9 cellular contexts compared by ENCODE assay signal in the genomic region with DNA sequence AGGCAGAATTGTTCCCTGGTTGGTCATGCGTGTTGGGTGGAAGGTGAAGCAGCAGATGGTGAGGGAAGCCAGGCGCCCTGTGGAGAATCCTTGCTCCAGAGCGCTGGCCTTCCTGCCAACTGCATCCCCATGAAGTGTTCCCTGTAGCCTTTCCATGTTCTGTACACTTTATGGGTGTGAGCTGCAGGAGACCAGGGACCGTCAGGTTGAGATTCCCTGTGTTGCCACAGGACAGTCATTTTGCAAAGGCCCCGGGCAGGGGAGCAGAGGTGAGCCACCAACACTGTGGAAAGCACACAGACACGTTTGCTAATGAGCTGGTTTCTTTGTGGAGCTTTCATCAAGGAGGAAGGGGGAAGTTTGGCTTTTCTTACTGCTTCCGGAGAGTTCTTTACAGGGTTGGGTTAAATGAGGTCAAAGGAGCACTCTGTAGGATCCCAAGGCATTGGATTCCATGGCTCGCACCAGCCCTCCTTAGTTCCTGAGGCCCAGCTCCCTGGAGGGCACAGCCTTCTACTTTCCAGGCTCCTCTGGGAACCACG. TPM values are rescaled to one million over a fixed set of nuclear protein-coding genes. Genes with fewer than 3 reads are reported as not detected.
DNase-seq lines count a peak whose midpoint lies in the region; ATAC-seq lines count a peak whose summit lies in the region.
"Had no signal": no experiment of that assay in that cellular context is flagged by ENCODE, and none has a peak within 500 bp of the region (broad histone marks: within the 10 kb centered on the region; RNA-seq: fewer than 3 reads in every experiment).

No MANE protein-coding gene starts in this region.

- H3K27ac ChIP-seq in BLaER1 treated with 17β-estradiol and CSF1 and Interleukin-3, amounts not matched to agents 10 nM and 100 nM, result peak overlapping the region; percentile 81 to 97 (median 92)
- H3K27ac ChIP-seq in naive thymus-derived CD4-positive, alpha-beta T cell (ENCODE audit: low read depth, low read length), result peak overlapping the region; percentile 74
- H3K27ac ChIP-seq: WERI-Rb-1 had no signal

- peak overlapping the region; percentile 62 to 79 (median 73) for H3K9ac ChIP-seq in BLaER1 treated with 17β-estradiol and CSF1 and Interleukin-3, amounts not matched to agents 10 nM and 100 nM

- H3K4me3 Mint-ChIP-seq in effector memory CD8-positive, alpha-beta T cell, result peak overlapping the region; percentile 75 to 80
- peak overlapping the region; percentile 64 to 88 (median 78) for H3K4me3 Mint-ChIP-seq in naive thymus-derived CD4-positive, alpha-beta T cell

- no peak for ATAC-seq in effector memory CD8-positive, alpha-beta T cell (replicated peaks)
- peak; percentile 40 for ATAC-seq in naive thymus-derived CD4-positive, alpha-beta T cell
- no peak for ATAC-seq in GM21717 (IDR thresholded peaks at IDR 0.05; ENCODE audit: unreplicated experiment)
- no peak for ATAC-seq in HG03520 (IDR thresholded peaks at IDR 0.05; ENCODE audit: unreplicated experiment)
- ATAC-seq in HG02840 (IDR thresholded peaks at IDR 0.05; ENCODE audit: low FRiP score, unreplicated experiment), result no peak

- peak overlapping the region; percentile 90 to 99 (median 94) for H3K4me2 ChIP-seq in BLaER1 treated with 17β-estradiol and CSF1 and Interleukin-3, amounts not matched to agents 10 nM and 100 nM

- CTCF ChIA-PET in naive thymus-derived CD4-positive, alpha-beta T cell (lab: Charles Lee), result interaction anchor here (0.8 to 4.3 kb wide), 9 partner anchors 8 to 42 kb away, joined by 3 to 40 read pairs (median 5); no protein-coding TSS in a partner anchor

- H3K9me3 ChIP-seq in BLaER1 treated with 17β-estradiol and CSF1 and Interleukin-3, amounts not matched to agents 10 nM and 100 nM (replicated peaks in 1 of 11), result no peaks in the 10 kb centered on the region
- H3K9me3 ChIP-seq in naive thymus-derived CD4-positive, alpha-beta T cell (ENCODE audit: control insufficient read depth in 2 of 3, low read length in 3 of 3), result no peaks in the 10 kb centered on the region

- DNase-seq in NCI-H69 (lab: John Stamatoyannopoulos, UW) (peak; percentile 14), iPS-NIHi11 (ENCODE audit: low spot score) (no peak)
- no peak for DNase-seq in effector memory CD8-positive, alpha-beta T cell
- peak in 2 of 9 donors; percentile 41 to 54 for DNase-seq in naive thymus-derived CD4-positive, alpha-beta T cell
- DNase-seq: WERI-Rb-1 had no signal

- H4K20me1 ChIP-seq in BLaER1 treated with 17β-estradiol and CSF1 and Interleukin-3, amounts not matched to agents 10 nM and 100 nM, result peaks cover 17 to 56% (median 28%) of the 10 kb centered on the region in 11 experiments; a peak in 17 of 22 replicates

- H3K4me3 ChIP-seq in BLaER1 treated with 17β-estradiol and CSF1 and Interleukin-3, amounts not matched to agents 10 nM and 100 nM, result peak overlapping the region; percentile 14 to 62 (median 38); a peak in 16 of 20 replicates
- peak overlapping the region; percentile 29 for H3K4me3 ChIP-seq in naive thymus-derived CD4-positive, alpha-beta T cell (ENCODE audit: low read length)

- H3K36me3 Mint-ChIP-seq in effector memory CD8-positive, alpha-beta T cell (ENCODE audit: insufficient read depth), result peaks cover 63% of the 10 kb centered on the region
- H3K36me3 Mint-ChIP-seq in naive thymus-derived CD4-positive, alpha-beta T cell, result peaks cover 13 to 51% (median 27%) of the 10 kb centered on the region in 5 donors

- H3K27ac Mint-ChIP-seq in effector memory CD8-positive, alpha-beta T cell, result peak overlapping the region; percentile 84 to 93
- peak overlapping the region; percentile 74 to 99 (median 87) for H3K27ac Mint-ChIP-seq in naive thymus-derived CD4-positive, alpha-beta T cell

- H3K9me3 Mint-ChIP-seq in effector memory CD8-positive, alpha-beta T cell, result no peaks in the 10 kb centered on the region
- H3K9me3 Mint-ChIP-seq in naive thymus-derived CD4-positive, alpha-beta T cell, result peaks cover 0 to 7% (median 0%) of the 10 kb centered on the region in 11 donors

- H3K27me3 ChIP-seq in BLaER1 treated with 17β-estradiol and CSF1 and Interleukin-3, amounts not matched to agents 10 nM and 100 nM, result no peaks in the 10 kb centered on the region
- no peaks in the 10 kb centered on the region for H3K27me3 ChIP-seq in naive thymus-derived CD4-positive, alpha-beta T cell (ENCODE audit: control insufficient read depth in 2 of 2, insufficient read depth in 2 of 2, low read length in 2 of 2)

- H3K27me3 Mint-ChIP-seq in effector memory CD8-positive, alpha-beta T cell, result no peaks in the 10 kb centered on the region
- no peaks in the 10 kb centered on the region for H3K27me3 Mint-ChIP-seq in naive thymus-derived CD4-positive, alpha-beta T cell

- POLR2A ChIA-PET in naive thymus-derived CD4-positive, alpha-beta T cell (lab: Charles Lee), result interaction anchor here (1.7 to 14.6 kb wide), 3 partner anchors 15 to 42 kb away, joined by 14 to 608 read pairs (median 182); no protein-coding TSS in a partner anchor

- H3K4me1 ChIP-seq in BLaER1 treated with 17β-estradiol and CSF1 and Interleukin-3, amounts not matched to agents 10 nM and 100 nM, result peaks cover 100% of the 10 kb centered on the region in 10 experiments
- peaks cover 88 to 97% of the 10 kb centered on the region in 2 donors for H3K4me1 ChIP-seq in naive thymus-derived CD4-positive, alpha-beta T cell (ENCODE audit: control insufficient read depth in 2 of 2, insufficient read depth in 2 of 2, low read length in 2 of 2)

- peaks cover 50 to 78% (median 56%) of the 10 kb centered on the region in 11 experiments for H3K36me3 ChIP-seq in BLaER1 treated with 17β-estradiol and CSF1 and Interleukin-3, amounts not matched to agents 10 nM and 100 nM
- H3K36me3 ChIP-seq in naive thymus-derived CD4-positive, alpha-beta T cell (ENCODE audit: control insufficient read depth in 2 of 3, insufficient read depth in 3 of 3, low read length in 3 of 3), result peaks cover 6 to 23% (median 7%) of the 10 kb centered on the region in 3 experiments

- peaks cover 77 to 82% of the 10 kb centered on the region in 2 donors for H3K4me1 Mint-ChIP-seq in effector memory CD8-positive, alpha-beta T cell (ENCODE audit: low read depth in 2 of 2)
- H3K4me1 Mint-ChIP-seq in naive thymus-derived CD4-positive, alpha-beta T cell, result peaks cover 74 to 100% (median 90%) of the 10 kb centered on the region in 7 donors

- intact Hi-C loops in naive thymus-derived CD4-positive, alpha-beta T cell (cut with micrococcal nuclease), result loop anchor here (1.0 to 2.0 kb wide), 3 partner anchors 9 to 31 kb away; a partner anchor contains a TSS

RNA-seq across cellular contexts. Expression of a gene that starts 32.1 kb away (rescaled TPM):
- 100 to 1,000 TPM; 135 to 165 (median 160) TPM for total RNA-seq in naive thymus-derived CD4-positive, alpha-beta T cell
- 100 to 1,000 TPM; 179 to 386 TPM for polyA plus RNA-seq in naive thymus-derived CD4-positive, alpha-beta T cell

RNA-seq across cellular contexts. Expression of a gene that starts 51.5 kb away (rescaled TPM):
- under 1 TPM; 0.10 to 0.51 (median 0.14) TPM for total RNA-seq in naive thymus-derived CD4-positive, alpha-beta T cell
- polyA plus RNA-seq in naive thymus-derived CD4-positive, alpha-beta T cell, result not detected
